Comparison of ENCODE assay signal across 17 cellular contexts in genomic region chr13:109616021-109616420, GRCh38.
DNase-seq lines count a peak whose midpoint lies in the region; ATAC-seq, FAIRE-seq and TF ChIP-seq lines count a peak whose summit lies in the region.
"Had no signal": no experiment of that assay in that cellular context is flagged by ENCODE, and none has a peak within 500 bp of the region (broad histone marks: within the 10 kb centered on the region; RNA-seq: fewer than 3 reads in every experiment).

No MANE protein-coding gene starts in this region.

- H3K9me2 ChIP-seq in PC-9 (ENCODE audit: insufficient read depth) = no peaks in the 10 kb centered on the region

- CTCF ChIA-PET in PC-9 (lab: Charles Lee) = no interaction called here

- H3K36me3 Mint-ChIP-seq in activated T-helper 2 cell treated with anti-CD3 and anti-CD28 coated beads, Interferon-gamma antibody, Interleukin-2, Interleukin-4, amounts not matched to agents 10 μg/mL and 5 μg/mL and 100 μg/mL, durations not matched to agents 14 hours and 24 hours and 36 hours (ENCODE audit: low read depth) = no peaks in the 10 kb centered on the region
- H3K36me3 Mint-ChIP-seq: CD4-positive, alpha-beta memory T cell had no signal

- H3K4me1 Mint-ChIP-seq in activated T-helper 2 cell treated with anti-CD3 and anti-CD28 coated beads, Interferon-gamma antibody, Interleukin-2, Interleukin-4, amounts not matched to agents 10 μg/mL and 5 μg/mL and 100 μg/mL, durations not matched to agents 14 hours and 24 hours and 36 hours (ENCODE audit: low read depth) = no peaks in the 10 kb centered on the region
- H3K4me1 Mint-ChIP-seq: CD4-positive, alpha-beta memory T cell had no signal

- POLR2A ChIA-PET in PC-9 (lab: Charles Lee; ENCODE audit: unreplicated experiment) = interaction anchor here (0.7 kb wide), 1 partner anchor 142 kb away, joined by 3 read pairs; no protein-coding TSS in a partner anchor

- no peak overlapping the region for H3K4me3 Mint-ChIP-seq in activated T-helper 2 cell treated with anti-CD3 and anti-CD28 coated beads, Interferon-gamma antibody, Interleukin-2, Interleukin-4, amounts not matched to agents 10 μg/mL and 5 μg/mL and 100 μg/mL, durations not matched to agents 14 hours and 24 hours and 36 hours (ENCODE audit: low read depth)
- H3K4me3 Mint-ChIP-seq: CD14-positive monocyte; CD4-positive, alpha-beta memory T cell; HFFc6 had no signal

- no peak overlapping the region for H2AFZ ChIP-seq in PC-9

- DNase-seq in LHCN-M2 (ENCODE audit: low read depth) = peak; percentile 4
- DNase-seq in PC-9 = peak in 1 of 2 experiments; percentile 73
- no peak for DNase-seq in frontal cortex (ENCODE audit: low spot score in 2 of 2)
- no peak for DNase-seq in activated T-helper 2 cell treated with anti-CD3 and anti-CD28 coated beads, Interferon-gamma antibody, Interleukin-2, Interleukin-4, amounts not matched to agents 10 μg/mL and 5 μg/mL and 100 μg/mL, durations not matched to agents 14 hours and 24 hours and 36 hours (ENCODE audit: low spot score)
- DNase-seq in C1 segment of cervical spinal cord (lab: John Stamatoyannopoulos, UW) = no peak
- DNase-seq: AML-193; CD4-positive, alpha-beta memory T cell; DMS153; DMS79; GF-D8; GOT3; H7; HFFc6 had no signal

- BruUV-seq in PC-9 (replicated peaks; lab: Mats Ljungman, UMichigan) = no TSS peak

- H3K79me2 ChIP-seq in PC-9 (ENCODE audit: low read depth) = no peaks in the 10 kb centered on the region

- H3K27me3 ChIP-seq in PC-9 (ENCODE audit: insufficient read depth, low read depth) = no peaks in the 10 kb centered on the region

- H3K4me3 ChIP-seq in PC-9 = no peak overlapping the region
- H3K4me3 ChIP-seq: A549 had no signal

- intact Hi-C loops in PC-9 (cut with micrococcal nuclease; ENCODE audit: unreplicated experiment) = no loop called here
- intact Hi-C loops in activated T-helper 2 cell treated with anti-CD3 and anti-CD28 coated beads, Interferon-gamma antibody, Interleukin-2, Interleukin-4, amounts not matched to agents 10 μg/mL and 5 μg/mL and 100 μg/mL, durations not matched to agents 14 hours and 24 hours and 36 hours (cut with micrococcal nuclease) = no loop called here

- no peak for TF ChIP-seq CTCF in PC-9 (conservative IDR thresholded peaks at IDR 0.05)

- no peak overlapping the region for H3K27ac ChIP-seq in PC-9
- H3K27ac ChIP-seq: A549 had no signal

- peaks cover 6% of the 10 kb centered on the region for H3K27me3 Mint-ChIP-seq in activated T-helper 2 cell treated with anti-CD3 and anti-CD28 coated beads, Interferon-gamma antibody, Interleukin-2, Interleukin-4, amounts not matched to agents 10 μg/mL and 5 μg/mL and 100 μg/mL, durations not matched to agents 14 hours and 24 hours and 36 hours (ENCODE audit: low read depth)

- no peaks in the 10 kb centered on the region for H3F3A ChIP-seq in PC-9 (ENCODE audit: insufficient read depth, low read depth)

- H3K36me3 ChIP-seq in PC-9 (ENCODE audit: low read depth) = no peaks in the 10 kb centered on the region

- H4K20me1 ChIP-seq in PC-9 (ENCODE audit: insufficient read depth) = no peaks in the 10 kb centered on the region

- no peaks in the 10 kb centered on the region for H3K9me3 Mint-ChIP-seq in activated T-helper 2 cell treated with anti-CD3 and anti-CD28 coated beads, Interferon-gamma antibody, Interleukin-2, Interleukin-4, amounts not matched to agents 10 μg/mL and 5 μg/mL and 100 μg/mL, durations not matched to agents 14 hours and 24 hours and 36 hours
- H3K9me3 Mint-ChIP-seq: CD4-positive, alpha-beta memory T cell; HFFc6 had no signal

- peak overlapping the region; percentile 1; the same call in 1 of the 2 replicates for H3K4me2 ChIP-seq in PC-9
- H3K4me2 ChIP-seq: A549 had no signal

- FAIRE-seq in frontal cortex (lab: Jason Lieb, UNC) = peak; percentile 72
- FAIRE-seq: A549 had no signal

- peaks cover 25% of the 10 kb centered on the region for H3K4me1 ChIP-seq in PC-9 (replicated peaks; ENCODE audit: insufficient read depth)
- H3K4me1 ChIP-seq: A549 had no signal

- H3K9me3 ChIP-seq in PC-9 (ENCODE audit: insufficient read depth, low read depth) = peaks cover 4% of the 10 kb centered on the region; the same call in 1 of the 2 replicates
- H3K9me3 ChIP-seq: A549 had no signal

- ATAC-seq in HG03159 (IDR thresholded peaks at IDR 0.05; ENCODE audit: unreplicated experiment) = no peak
- ATAC-seq: A549, HCT116 had no signal

- no peak overlapping the region for H3K27ac Mint-ChIP-seq in activated T-helper 2 cell treated with anti-CD3 and anti-CD28 coated beads, Interferon-gamma antibody, Interleukin-2, Interleukin-4, amounts not matched to agents 10 μg/mL and 5 μg/mL and 100 μg/mL, durations not matched to agents 14 hours and 24 hours and 36 hours
- H3K27ac Mint-ChIP-seq: CD14-positive monocyte; CD4-positive, alpha-beta memory T cell; HFFc6 had no signal
